In the genomic region with DNA sequence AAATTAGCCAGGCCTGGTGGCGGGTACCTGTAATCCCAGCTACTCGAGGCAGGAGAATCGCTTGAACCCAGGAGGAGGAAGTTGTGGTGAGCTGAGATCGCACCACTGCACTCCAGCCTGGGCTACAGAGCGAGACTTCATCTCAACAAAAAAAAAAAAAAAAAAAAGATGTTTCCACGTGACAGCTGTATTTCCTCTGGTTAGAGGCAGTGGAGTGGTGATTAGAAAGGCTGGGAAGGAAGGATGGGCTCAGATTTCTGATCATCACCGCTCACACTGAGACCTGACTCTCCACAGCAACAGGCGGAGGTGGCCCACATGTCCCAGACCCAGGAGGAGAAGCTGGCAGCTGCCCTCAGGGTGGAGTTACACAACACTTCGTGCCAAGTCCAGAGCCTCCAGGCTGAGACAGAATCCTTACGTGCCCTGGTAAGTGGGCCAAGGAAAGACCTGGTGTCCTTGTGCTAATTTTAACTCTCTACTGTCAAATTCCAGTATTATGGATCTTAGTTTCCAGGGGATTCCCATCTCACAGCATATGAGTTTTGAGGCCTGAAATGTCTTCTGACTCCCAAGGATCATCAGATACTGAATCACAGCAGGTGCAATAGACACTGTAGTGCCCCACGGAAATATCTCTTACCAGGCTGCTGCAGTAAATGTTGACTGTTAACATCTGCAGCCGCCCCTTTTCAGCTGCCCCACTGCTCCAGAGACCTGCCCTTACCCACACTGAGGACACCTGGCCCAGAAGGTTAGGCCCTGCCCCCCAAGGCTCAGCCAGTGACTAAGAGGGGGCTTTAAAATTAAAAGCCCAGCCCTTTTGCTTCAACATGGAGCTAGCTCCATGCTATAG, we compare ENCODE assay signal across 11 cellular contexts.
DNase-seq lines count a peak whose midpoint lies in the region; ATAC-seq and TF ChIP-seq lines count a peak whose summit lies in the region.
"Had no signal": no experiment of that assay in that cellular context is flagged by ENCODE, and none has a peak within 500 bp of the region (broad histone marks: within the 10 kb centered on the region; RNA-seq: fewer than 3 reads in every experiment).

No MANE protein-coding gene starts in this region.

- H3K27me3 ChIP-seq in H7 (ENCODE audit: control insufficient read depth, insufficient read depth, low read length) (peaks cover 1% of the 10 kb centered on the region; the same call in 1 of the 2 replicates), osteoblast (ENCODE audit: insufficient read depth, low read length) (no peaks in the 10 kb centered on the region)

- H3K27ac ChIP-seq in osteoblast (ENCODE audit: low read depth, low read length): no peak overlapping the region

- ATAC-seq in GM21576 (IDR thresholded peaks at IDR 0.05; ENCODE audit: unreplicated experiment) (peak; percentile 32), GM18517 (IDR thresholded peaks at IDR 0.05; ENCODE audit: unreplicated experiment) (no peak)

- H3K4me1 ChIP-seq in osteoblast (ENCODE audit: insufficient read depth, low read length): peaks cover 18% of the 10 kb centered on the region

- H3K79me2 ChIP-seq in osteoblast (ENCODE audit: insufficient read depth, low read length): no peaks in the 10 kb centered on the region

- no peaks in the 10 kb centered on the region for H3K36me3 ChIP-seq in H7 (replicated peaks; ENCODE audit: control insufficient read depth, insufficient read depth, low read length)
- no peaks in the 10 kb centered on the region for H3K36me3 ChIP-seq in osteoblast (ENCODE audit: insufficient read depth, low read length)

- no peak overlapping the region for H2AFZ ChIP-seq in osteoblast (ENCODE audit: low read length)

- DNase-seq in GM12865 (ENCODE audit: low read depth) (peak; percentile 79), NCI-H2171 (lab: John Stamatoyannopoulos, UW) (peak; percentile 53), myocyte (ENCODE audit: low read depth) (peak; percentile 52), hippocampal formation (lab: John Stamatoyannopoulos, UW) (no peak), H7 (no peak), osteoblast (ENCODE audit: insufficient read length, low spot score, missing footprints) (no peak)
- DNase-seq: activated CD4-positive, alpha-beta T cell treated with anti-CD3 and anti-CD28 coated beads for 48 hours; Calu3; midbrain had no signal

- no peak overlapping the region for H3K4me2 ChIP-seq in osteoblast (ENCODE audit: insufficient read depth, low read length)

- H3K4me3 ChIP-seq in GM12865 (ENCODE audit: low read depth, low read length) (peak overlapping the region; percentile 40), H7 (ENCODE audit: insufficient read depth, low read depth, low read length) (no peak overlapping the region), osteoblast (ENCODE audit: insufficient read depth, low read length) (no peak overlapping the region)

- H4K20me1 ChIP-seq in osteoblast (ENCODE audit: insufficient read depth, low read length): no peaks in the 10 kb centered on the region

- no peaks in the 10 kb centered on the region for H3K9me3 ChIP-seq in osteoblast (ENCODE audit: low read depth, low read length)

- TF ChIP-seq CTCF in GM12865 (IDR thresholded peaks at IDR 0.05; ENCODE audit: insufficient read depth, low read depth, low read length, missing control alignments) (no peak), osteoblast (IDR thresholded peaks at IDR 0.05; ENCODE audit: extremely low read depth, low read depth, low read length) (no peak)

Comparison
In these comparisons a context has a peak if more than half of its experiments do, and no peak if none do; other contexts are left out.
1. DNase-seq: peak in GM12865 (single experiment), NCI-H2171 (single experiment) and myocyte (single experiment); none in hippocampal formation (0 of 2), H7 (single experiment) and osteoblast (single experiment).